9 cellular contexts compared by ENCODE assay signal in genomic region chr4:123415977-123416376, GRCh38.
DNase-seq lines count a peak whose midpoint lies in the region; ATAC-seq and TF ChIP-seq lines count a peak whose summit lies in the region.
"Had no signal": no experiment of that assay in that cellular context is flagged by ENCODE, and none has a peak within 500 bp of the region (broad histone marks: within the 10 kb centered on the region; RNA-seq: fewer than 3 reads in every experiment).

No MANE protein-coding gene starts in this region.

- no peak for TF ChIP-seq CTCF in RWPE2 (IDR thresholded peaks at IDR 0.05; ENCODE audit: poor library complexity, severe bottlenecking)
- no peak for TF ChIP-seq CTCF in astrocyte of the spinal cord (IDR thresholded peaks at IDR 0.05; ENCODE audit: low read depth, low read length)

- H3K27ac ChIP-seq in RWPE2 (ENCODE audit: poor library complexity, severe bottlenecking) = peak overlapping the region; percentile 84

- peaks cover 48% of the 10 kb centered on the region for H3K4me1 ChIP-seq in RWPE2 (ENCODE audit: insufficient read depth, poor library complexity, severe bottlenecking)

- H3K36me3 ChIP-seq in RWPE2 (ENCODE audit: low read depth) = no peaks in the 10 kb centered on the region

- H3K27me3 ChIP-seq in RWPE2 (ENCODE audit: insufficient read depth, poor library complexity, severe bottlenecking) = no peaks in the 10 kb centered on the region

- ATAC-seq in GM21360 (IDR thresholded peaks at IDR 0.05; ENCODE audit: unreplicated experiment) = peak; percentile 33
- ATAC-seq in RWPE2 (ENCODE audit: low read depth) = peak; percentile 52
- ATAC-seq in GM19455 (IDR thresholded peaks at IDR 0.05; ENCODE audit: unreplicated experiment) = no peak

- no peak overlapping the region for H3K4me3 ChIP-seq in RWPE2 (ENCODE audit: severe bottlenecking)
- H3K4me3 ChIP-seq in astrocyte of the spinal cord (ENCODE audit: low read depth, low read length) = no peak overlapping the region

- no peak for DNase-seq in RWPE2 (ENCODE audit: low spot score)
- peak; percentile 58 for DNase-seq in astrocyte of the spinal cord (ENCODE audit: low read depth, low spot score)
- peak; percentile 23 to 69 for DNase-seq in stimulated activated CD4-positive, alpha-beta T cell treated with anti-CD3 and anti-CD28 coated beads, Interleukin-4, amount 100 ng/mL, for 4 hours
- no peak for DNase-seq in NCI-H748 (lab: John Stamatoyannopoulos, UW; ENCODE audit: unreplicated experiment)
- DNase-seq in NCI-H1092 treated with DMSO at 0.1 percent for 48 hours (lab: John Stamatoyannopoulos, UW) = no peak
- DNase-seq in hippocampal formation (lab: John Stamatoyannopoulos, UW) = no peak
- DNase-seq: naive B cell had no signal

- in situ Hi-C loops in astrocyte of the spinal cord (cut with HindIII; ENCODE audit: low sequenced_read_pairs) = no loop called here

- H3K9me3 ChIP-seq in RWPE2 (ENCODE audit: severe bottlenecking) = no peaks in the 10 kb centered on the region

Comparison
In these comparisons a context has a peak if more than half of its experiments do, and no peak if none do; other contexts are left out.
1. DNase-seq: peak in astrocyte of the spinal cord (single experiment) and stimulated activated CD4-positive, alpha-beta T cell treated with anti-CD3 and anti-CD28 coated beads, Interleukin-4, amount 100 ng/mL, for 4 hours (2 of 2); none in RWPE2 (single experiment), NCI-H748 (single experiment), NCI-H1092 treated with DMSO at 0.1 percent for 48 hours (single experiment) and hippocampal formation (0 of 2).